26 cellular contexts compared by ENCODE assay signal in genomic region chr10:131422731-131423130, GRCh38.
"Had no signal": no experiment of that assay in that cellular context is flagged by ENCODE, and none has a peak within 500 bp of the region (broad histone marks: within the 10 kb centered on the region; RNA-seq: fewer than 3 reads in every experiment).

No MANE protein-coding gene starts in this region.

- H3K27ac ChIP-seq: colonic mucosa, coronary artery, dorsolateral prefrontal cortex, epithelial cell of prostate, esophagus muscularis mucosa, esophagus squamous epithelium, foreskin keratinocyte, gastrocnemius medialis, gastroesophageal sphincter, heart left ventricle, heart right ventricle had no signal

- DNase-seq: colonic mucosa; cortex of kidney; dermis blood vessel endothelial cell; dorsolateral prefrontal cortex; effector CD4-positive, alpha-beta T cell; effector CD8-positive, alpha-beta T cell; effector memory CD4-positive, alpha-beta T cell; effector memory CD8-positive, alpha-beta T cell; endodermal cell; erythroblast; esophagus squamous epithelium; foreskin fibroblast; foreskin keratinocyte; foreskin melanocyte; gastrocnemius medialis; glutamatergic neuron; head of caudate nucleus; heart right ventricle had no signal

- H3K9me3 ChIP-seq: colonic mucosa, esophagus muscularis mucosa, esophagus squamous epithelium, gastrocnemius medialis, heart left ventricle had no signal

- H3K27me3 ChIP-seq: colonic mucosa, foreskin keratinocyte had no signal

- ATAC-seq: effector memory CD8-positive, alpha-beta T cell; foreskin keratinocyte; gastrocnemius medialis; gastroesophageal sphincter; heart left ventricle; heart right ventricle had no signal

- H3K4me1 ChIP-seq: colonic mucosa, esophagus muscularis mucosa, foreskin keratinocyte, gastrocnemius medialis, gastroesophageal sphincter, heart left ventricle, heart right ventricle had no signal

- H3K36me3 ChIP-seq: colonic mucosa, esophagus muscularis mucosa, esophagus squamous epithelium, gastrocnemius medialis, gastroesophageal sphincter, heart left ventricle, heart right ventricle had no signal

- FAIRE-seq: colon, endothelial cell of umbilical vein, frontal cortex had no signal

- H3K4me3 ChIP-seq: colonic mucosa, coronary artery, dorsolateral prefrontal cortex, esophagus muscularis mucosa, esophagus squamous epithelium, gastrocnemius medialis, gastroesophageal sphincter, heart left ventricle, heart right ventricle had no signal
